In the genomic region with DNA sequence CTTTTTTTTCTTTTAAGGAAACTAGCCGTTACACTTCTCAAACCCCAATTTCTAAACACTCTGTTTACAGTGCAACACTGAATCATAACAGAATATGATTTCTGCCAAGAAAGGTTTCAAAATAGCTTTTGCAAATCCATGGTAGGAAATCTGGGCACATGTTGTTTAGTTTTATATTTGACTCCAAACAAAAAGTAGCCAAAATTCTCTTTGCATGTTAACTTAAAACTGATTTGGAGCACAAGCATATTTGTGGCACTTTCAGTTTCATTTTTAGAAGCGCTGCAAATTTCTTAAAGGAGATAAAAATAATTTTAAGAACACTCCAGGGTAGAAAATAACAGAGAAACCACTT, we compare ENCODE assay signal across 8 cellular contexts.
DNase-seq lines count a peak whose midpoint lies in the region; ATAC-seq lines count a peak whose summit lies in the region.

No MANE protein-coding gene starts in this region.

- H3K4me1 Mint-ChIP-seq in IgD-negative memory B cell = peaks cover 21 to 29% (median 22%) of the 10 kb centered on the region in 3 donors
- H3K4me1 Mint-ChIP-seq in central memory CD8-positive, alpha-beta T cell = peaks cover 35% of the 10 kb centered on the region

- peaks cover 5% of the 10 kb centered on the region for H3K36me3 Mint-ChIP-seq in IgD-negative memory B cell
- peaks cover 8% of the 10 kb centered on the region for H3K36me3 Mint-ChIP-seq in central memory CD8-positive, alpha-beta T cell (ENCODE audit: insufficient read depth)

- ATAC-seq in GM18517 (IDR thresholded peaks at IDR 0.05; ENCODE audit: unreplicated experiment) = peak; percentile 11
- ATAC-seq in central memory CD8-positive, alpha-beta T cell (replicated peaks; ENCODE audit: extremely low read depth, poor library complexity, severe bottlenecking) = peak; percentile 10

- H3K27ac Mint-ChIP-seq in IgD-negative memory B cell = peak overlapping the region; percentile 21 to 97 (median 83)
- peak overlapping the region; percentile 93 for H3K27ac Mint-ChIP-seq in central memory CD8-positive, alpha-beta T cell (ENCODE audit: low read depth)

- peak overlapping the region; percentile 76 to 94 (median 91) for H3K4me3 Mint-ChIP-seq in IgD-negative memory B cell
- peak overlapping the region; percentile 84 for H3K4me3 Mint-ChIP-seq in central memory CD8-positive, alpha-beta T cell

- no peaks in the 10 kb centered on the region for H3K9me3 Mint-ChIP-seq in IgD-negative memory B cell
- no peaks in the 10 kb centered on the region for H3K9me3 Mint-ChIP-seq in central memory CD8-positive, alpha-beta T cell

- no peaks in the 10 kb centered on the region for H3K27me3 Mint-ChIP-seq in IgD-negative memory B cell
- H3K27me3 Mint-ChIP-seq in central memory CD8-positive, alpha-beta T cell = no peaks in the 10 kb centered on the region

- no peak for DNase-seq in central memory CD8-positive, alpha-beta T cell (ENCODE audit: low spot score in 2 of 2)
- DNase-seq in myocyte (ENCODE audit: low read depth) (peak; percentile 36), SHP77 treated with DMSO at 0.1 percent for 48 hours (lab: John Stamatoyannopoulos, UW) (no peak), NCI-H2081 (lab: John Stamatoyannopoulos, UW) (no peak), GOT3 (lab: John Stamatoyannopoulos, UW) (no peak), NCI-H2171 treated with DMSO at 0.1 percent for 48 hours (lab: John Stamatoyannopoulos, UW) (no peak)
